Comparison of ENCODE assay signal across 1 cellular context in the genomic region with DNA sequence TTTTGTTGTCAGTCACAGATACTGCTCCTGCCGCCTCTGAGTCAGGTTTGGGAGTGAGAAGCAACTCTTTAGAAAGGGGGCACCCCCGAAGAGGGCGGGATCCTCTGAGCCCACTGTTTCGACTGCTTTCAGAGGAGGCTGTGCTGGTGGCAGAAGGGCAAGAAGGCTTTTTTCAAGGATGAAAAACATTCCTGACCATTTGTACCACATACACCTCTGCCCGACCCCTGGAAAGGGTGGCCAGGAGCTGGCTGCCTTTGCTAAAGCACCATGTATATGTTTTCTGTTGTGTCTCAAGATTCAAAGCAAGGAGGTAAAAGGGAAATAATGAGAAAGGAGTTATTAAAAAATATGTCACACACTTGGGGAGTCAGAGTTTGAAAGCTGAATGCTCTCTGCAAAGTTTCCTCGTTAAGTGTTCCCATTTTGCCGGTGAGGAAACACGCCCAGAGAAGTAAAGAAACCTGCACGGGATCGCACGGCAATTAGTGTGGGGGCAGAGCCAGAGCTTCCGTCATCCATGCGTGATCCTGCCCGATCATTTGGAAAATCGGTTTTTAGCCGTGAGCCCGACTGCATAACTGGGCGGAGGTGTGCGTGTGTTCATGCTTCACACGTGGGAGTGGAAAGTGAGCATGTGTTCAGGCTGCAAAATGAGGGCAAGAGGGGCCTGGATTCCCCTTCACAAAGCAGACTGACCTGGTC.
A peak's percentile ranks its signal among the peaks of the same experiment; 100 is the strongest.
TF ChIP-seq lines count a peak whose summit lies in the region.

No MANE protein-coding gene starts in this region.

TF ChIP-seq in HepG2, 621 proteins besides CTCF, POLR2A, EP300 and RAD21:
- TF ChIP-seq, protein P1, sequence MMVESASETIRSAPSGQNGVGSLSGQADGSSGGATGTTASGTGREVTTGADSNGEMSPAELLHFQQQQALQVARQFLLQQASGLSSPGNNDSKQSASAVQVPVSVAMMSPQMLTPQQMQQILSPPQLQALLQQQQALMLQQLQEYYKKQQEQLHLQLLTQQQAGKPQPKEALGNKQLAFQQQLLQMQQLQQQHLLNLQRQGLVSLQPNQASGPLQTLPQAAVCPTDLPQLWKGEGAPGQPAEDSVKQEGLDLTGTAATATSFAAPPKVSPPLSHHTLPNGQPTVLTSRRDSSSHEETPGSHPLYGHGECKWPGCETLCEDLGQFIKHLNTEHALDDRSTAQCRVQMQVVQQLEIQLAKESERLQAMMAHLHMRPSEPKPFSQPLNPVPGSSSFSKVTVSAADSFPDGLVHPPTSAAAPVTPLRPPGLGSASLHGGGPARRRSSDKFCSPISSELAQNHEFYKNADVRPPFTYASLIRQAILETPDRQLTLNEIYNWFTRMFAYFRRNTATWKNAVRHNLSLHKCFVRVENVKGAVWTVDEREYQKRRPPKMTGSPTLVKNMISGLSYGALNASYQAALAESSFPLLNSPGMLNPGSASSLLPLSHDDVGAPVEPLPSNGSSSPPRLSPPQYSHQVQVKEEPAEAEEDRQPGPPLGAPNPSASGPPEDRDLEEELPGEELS (CRISPR knock-in tag; IDR thresholded peaks at IDR 0.05), result no peak
- TF ChIP-seq, protein P2, sequence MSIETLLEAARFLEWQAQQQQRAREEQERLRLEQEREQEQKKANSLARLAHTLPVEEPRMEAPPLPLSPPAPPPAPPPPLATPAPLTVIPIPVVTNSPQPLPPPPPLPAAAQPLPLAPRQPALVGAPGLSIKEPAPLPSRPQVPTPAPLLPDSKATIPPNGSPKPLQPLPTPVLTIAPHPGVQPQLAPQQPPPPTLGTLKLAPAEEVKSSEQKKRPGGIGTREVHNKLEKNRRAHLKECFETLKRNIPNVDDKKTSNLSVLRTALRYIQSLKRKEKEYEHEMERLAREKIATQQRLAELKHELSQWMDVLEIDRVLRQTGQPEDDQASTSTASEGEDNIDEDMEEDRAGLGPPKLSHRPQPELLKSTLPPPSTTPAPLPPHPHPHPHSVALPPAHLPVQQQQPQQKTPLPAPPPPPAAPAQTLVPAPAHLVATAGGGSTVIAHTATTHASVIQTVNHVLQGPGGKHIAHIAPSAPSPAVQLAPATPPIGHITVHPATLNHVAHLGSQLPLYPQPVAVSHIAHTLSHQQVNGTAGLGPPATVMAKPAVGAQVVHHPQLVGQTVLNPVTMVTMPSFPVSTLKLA (IDR thresholded peaks at IDR 0.05), result peak; percentile 98
